In the genomic region with DNA sequence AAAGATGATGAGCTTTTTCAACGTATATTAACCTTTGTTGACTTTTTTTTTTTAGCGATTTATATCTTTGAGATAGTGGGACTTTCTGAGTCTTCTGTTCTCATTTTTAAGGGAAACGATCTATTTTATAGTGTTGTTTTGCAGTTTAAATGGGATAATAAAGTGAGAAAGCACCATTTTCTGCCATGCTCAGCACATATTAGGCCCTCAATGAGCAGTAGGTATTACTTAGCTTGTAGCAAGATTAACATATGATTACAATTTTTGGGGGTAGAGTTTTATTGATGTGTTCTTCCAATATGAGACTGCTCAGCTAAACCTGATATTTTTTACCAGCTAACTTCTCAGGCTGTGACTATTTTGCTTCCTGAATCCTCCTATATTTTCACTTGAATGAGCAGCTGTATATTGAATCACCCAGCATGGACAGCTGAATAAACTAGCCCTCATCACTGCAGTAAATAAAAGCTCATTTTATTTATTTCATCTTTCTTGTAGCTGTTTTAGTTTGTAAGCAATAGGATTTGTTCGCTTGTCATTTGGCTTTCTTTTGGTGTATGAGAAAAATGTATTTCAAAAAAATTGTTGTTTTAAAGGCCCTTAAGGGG, we compare ENCODE assay signal across 25 cellular contexts. TPM values are rescaled to one million over a fixed set of nuclear protein-coding genes. Genes with fewer than 3 reads are reported as not detected.
A peak's percentile ranks its signal among the peaks of the same experiment; 100 is the strongest.
DNase-seq lines count a peak whose midpoint lies in the region; ATAC-seq lines count a peak whose summit lies in the region.
"Had no signal": no experiment of that assay in that cellular context is flagged by ENCODE, and none has a peak within 500 bp of the region (broad histone marks: within the 10 kb centered on the region; RNA-seq: fewer than 3 reads in every experiment).

No MANE protein-coding gene starts in this region.

- ATAC-seq in HG03095 (IDR thresholded peaks at IDR 0.05; ENCODE audit: unreplicated experiment) (no peak), aorta (ENCODE audit: low FRiP score) (no peak)
- ATAC-seq: activated CD8-positive, alpha-beta T cell treated with anti-CD3 and anti-CD28 coated beads, Interleukin-2, amount 10 ng/mL, durations not matched to agents 7 days and 5 days; left cardiac atrium; Panc1 had no signal

- 54 to 78% methylated on average over 4 of the region's 4 CpGs for WGBS in aorta, 2 donors

- H3K4me1 ChIP-seq in aorta (ENCODE audit: control insufficient read depth in 1 of 2, insufficient read depth in 2 of 2, low read length in 2 of 2): no peaks in the 10 kb centered on the region
- H3K4me1 ChIP-seq: suprapubic skin had no signal

- no peaks in the 10 kb centered on the region for H3K36me3 ChIP-seq in aorta (ENCODE audit: control insufficient read depth in 1 of 2, insufficient read depth in 2 of 2, low read length in 1 of 2)
- H3K36me3 ChIP-seq: ovary, suprapubic skin had no signal

- H3K9me3 ChIP-seq in aorta (ENCODE audit: control insufficient read depth, low read length): no peaks in the 10 kb centered on the region
- H3K9me3 ChIP-seq: ovary, suprapubic skin had no signal

- peak overlapping the region; percentile 1 for H3K27ac ChIP-seq in cingulate gyrus (ENCODE audit: low read depth, low read length)
- peak overlapping the region; percentile 62 for H3K27ac ChIP-seq in temporal lobe (ENCODE audit: low read depth, low read length)
- no peak overlapping the region for H3K27ac ChIP-seq in aorta (ENCODE audit: low read depth in 1 of 2, low read length in 2 of 2)
- H3K27ac ChIP-seq: coronary artery, epithelial cell of prostate, ovary, skin epidermis, suprapubic skin had no signal

- no peak overlapping the region for H3K4me3 ChIP-seq in aorta (ENCODE audit: low read length in 2 of 2)
- H3K4me3 ChIP-seq: coronary artery, ovary, skin epidermis, suprapubic skin had no signal

- peak; percentile 6 for DNase-seq in NCI-H510A treated with DMSO at 0.1 percent for 48 hours (lab: John Stamatoyannopoulos, UW)
- no peak for DNase-seq in NCI-H510A (lab: John Stamatoyannopoulos, UW)
- peak; percentile 53 for DNase-seq in NCI-H748 (lab: John Stamatoyannopoulos, UW; ENCODE audit: unreplicated experiment)
- DNase-seq in aorta: no peak
- DNase-seq in HPDE6-E6E7 (ENCODE audit: extremely low spot score): no peak
- DNase-seq: activated CD4-positive, alpha-beta T cell treated with anti-CD3 and anti-CD28 coated beads for 4 hours; activated CD8-positive, alpha-beta T cell treated with anti-CD3 and anti-CD28 coated beads, Interleukin-2, amount 10 ng/mL, durations not matched to agents 7 days and 5 days; amygdala; CD4-positive, CD25-positive, alpha-beta regulatory T cell; effector memory CD4-positive, alpha-beta T cell; hippocampal formation; left cardiac atrium; mammary epithelial cell; NCI-H1436; ovary; Right ventricle myocardium superior; stimulated activated naive CD4-positive, alpha-beta T cell had no signal

- intact Hi-C loops in aorta (cut with DNase I): no loop called here

- no peaks in the 10 kb centered on the region for H3K27me3 ChIP-seq in aorta (ENCODE audit: control insufficient read depth in 1 of 2, insufficient read depth in 2 of 2, low read length in 1 of 2)
- H3K27me3 ChIP-seq: ovary, suprapubic skin had no signal

RNA-seq across cellular contexts. Expression of a gene that starts 43.7 kb away (rescaled TPM):
- 4.9 TPM for total RNA-seq in temporal lobe
- total RNA-seq in aorta: 1 to 10 TPM in 1 of 2 donors, under 1 TPM in 1; 0.78 to 1.1 TPM
- under 1 TPM in 1 of 2 donors, not detected in 1; 0.88 TPM for polyA plus RNA-seq in aorta
- total RNA-seq: activated CD8-positive, alpha-beta T cell treated with anti-CD3 and anti-CD28 coated beads, Interleukin-2, amount 10 ng/mL, durations not matched to agents 7 days and 5 days; CD4-positive, CD25-positive, alpha-beta regulatory T cell had no signal
- polyA plus RNA-seq: CD4-positive, CD25-positive, alpha-beta regulatory T cell had no signal

Comparison
In these comparisons a context has a peak if more than half of its experiments do, and no peak if none do; other contexts are left out.
1. DNase-seq: peak in NCI-H510A treated with DMSO at 0.1 percent for 48 hours (single experiment) and NCI-H748 (single experiment); none in NCI-H510A (single experiment), aorta (0 of 2) and HPDE6-E6E7 (single experiment).
2. H3K27ac ChIP-seq: peak in cingulate gyrus (single experiment) and temporal lobe (single experiment); none in aorta (0 of 2).